Comparison of ENCODE assay signal across 13 cellular contexts in genomic region chr16:4015275-4015990, GRCh38.
DNase-seq lines count a peak whose midpoint lies in the region; ATAC-seq and TF ChIP-seq lines count a peak whose summit lies in the region.
"Had no signal": no experiment of that assay in that cellular context is flagged by ENCODE, and none has a peak within 500 bp of the region (broad histone marks: within the 10 kb centered on the region; RNA-seq: fewer than 3 reads in every experiment).

No MANE protein-coding gene starts in this region.

- peak; percentile 26 for DNase-seq in ELR (ENCODE audit: low read depth)
- peak in 1 of 2 experiments; percentile 50 for DNase-seq in SJSA1 (ENCODE audit: low read depth in 1 of 2, low spot score in 2 of 2)
- peak; percentile 44 for DNase-seq in kidney glomerular epithelial cell (lab: John Stamatoyannopoulos, UW)
- peak; percentile 77 for DNase-seq in renal cortical epithelial cell (ENCODE audit: low read depth)
- no peak for DNase-seq in right atrium auricular region (ENCODE audit: low spot score)
- no peak for DNase-seq in NCI-H128 (lab: John Stamatoyannopoulos, UW; ENCODE audit: unreplicated experiment)
- no peak for DNase-seq in NCI-H446 (lab: John Stamatoyannopoulos, UW)
- DNase-seq: activated CD4-positive, CD25-positive, alpha-beta regulatory T cell treated with anti-CD3 and anti-CD28 coated beads, Interleukin-2, amount 50 U/mL, for 72 hours; activated T-cell treated with anti-CD3 and anti-CD28 coated beads, Interleukin-2, amount 50 U/mL, for 4 hours; anterior cingulate cortex; effector memory CD4-positive, alpha-beta T cell had no signal

- no peaks in the 10 kb centered on the region for H3K27me3 ChIP-seq in SJSA1 (replicated peaks)
- no peaks in the 10 kb centered on the region for H3K27me3 ChIP-seq in right atrium auricular region

- no peak for ATAC-seq in HG03196 (IDR thresholded peaks at IDR 0.05; ENCODE audit: unreplicated experiment)
- ATAC-seq: activated T-cell treated with anti-CD3 and anti-CD28 coated beads, Interleukin-2, amount 50 U/mL, for 4 hours had no signal

- no peak for TF ChIP-seq CTCF in right atrium auricular region (IDR thresholded peaks at IDR 0.05)

- H3K27ac ChIP-seq in SJSA1, result peak overlapping the region; percentile 93
- no peak overlapping the region for H3K27ac ChIP-seq in right atrium auricular region
- H3K27ac ChIP-seq: parathyroid adenoma had no signal

- H3K36me3 ChIP-seq in SJSA1 (no peaks in the 10 kb centered on the region), right atrium auricular region (no peaks in the 10 kb centered on the region)

- H3K9me3 ChIP-seq in SJSA1 (replicated peaks), result no peaks in the 10 kb centered on the region
- no peaks in the 10 kb centered on the region for H3K9me3 ChIP-seq in right atrium auricular region

- peaks cover 57% of the 10 kb centered on the region for H3K4me1 ChIP-seq in SJSA1 (replicated peaks)
- peaks cover 0 to 11% of the 10 kb centered on the region in 2 donors for H3K4me1 ChIP-seq in right atrium auricular region
- H3K4me1 ChIP-seq: parathyroid adenoma had no signal

- H3K4me3 ChIP-seq in SJSA1, result peak overlapping the region; percentile 17
- no peak overlapping the region for H3K4me3 ChIP-seq in right atrium auricular region

Comparison
In these comparisons a context has a peak if more than half of its experiments do, and no peak if none do; other contexts are left out.
1. DNase-seq: peak in ELR (single experiment), kidney glomerular epithelial cell (single experiment) and renal cortical epithelial cell (single experiment); none in right atrium auricular region (single experiment), NCI-H128 (single experiment) and NCI-H446 (0 of 2).